ENCODE assay signal across 1 cellular context in genomic region chr10:101076630-101077029, GRCh38.
TF ChIP-seq lines count a peak whose summit lies in the region.

No MANE protein-coding gene starts in this region.

TF ChIP-seq in WTC11, 78 proteins besides CTCF, POLR2A, EP300 and RAD21 (continued from another document):
- TF ChIP-seq IRF2 (CRISPR knock-in tag; IDR thresholded peaks at IDR 0.05; ENCODE audit: borderline replicate concordance, low read depth), result no peak
